In genomic region chr17:80649672-80650338, GRCh38 we compare ENCODE assay signal across 8 cellular contexts.
DNase-seq lines count a peak whose midpoint lies in the region; ATAC-seq lines count a peak whose summit lies in the region.

No MANE protein-coding gene starts in this region.

- DNase-seq in AG08396 (ENCODE audit: low spot score) = peak; percentile 71
- peak; percentile 38 for DNase-seq in GOT3 (lab: John Stamatoyannopoulos, UW)
- DNase-seq in T-cell = peak; percentile 13 to 69 (median 44)
- peak; percentile 87 for DNase-seq in adipocyte (ENCODE audit: low read depth)
- DNase-seq in hippocampal formation (lab: John Stamatoyannopoulos, UW) = peak; percentile 23 to 27
- DNase-seq in stimulated activated CD4-positive, alpha-beta T cell treated with anti-CD3 and anti-CD28 coated beads, Interleukin-1b, Interleukin-23, amount 100 ng/mL, for 4 hours (ENCODE audit: low read depth in 2 of 2) = peak; percentile 65 to 70
- DNase-seq in kidney glomerular epithelial cell (lab: John Stamatoyannopoulos, UW) = no peak
- DNase-seq in immature natural killer cell = no peak

- no peaks in the 10 kb centered on the region for H3K27me3 ChIP-seq in adipocyte (replicated peaks; ENCODE audit: control insufficient read depth, insufficient read depth, low read length)

- no peaks in the 10 kb centered on the region for H3K9me3 ChIP-seq in adipocyte (ENCODE audit: control insufficient read depth, low read length)

- H3K4me3 ChIP-seq in adipocyte (ENCODE audit: low read length) = peak overlapping the region; percentile 37

- ATAC-seq in T-cell (replicated peaks in 1 of 4) = peak; percentile 81 to 96 (median 90)

- no peaks in the 10 kb centered on the region for H3K27me3 Mint-ChIP-seq in T-cell
- H3K27me3 Mint-ChIP-seq in immature natural killer cell (ENCODE audit: low read depth in 3 of 3) = peaks cover 0 to 1% (median 0%) of the 10 kb centered on the region in 3 donors

- H3K4me3 Mint-ChIP-seq in T-cell (peak overlapping the region; percentile 51 to 73 (median 52)), immature natural killer cell (peak overlapping the region in 1 of 5 donors; percentile 31)

- peaks cover 24% of the 10 kb centered on the region for H3K4me1 ChIP-seq in adipocyte (ENCODE audit: control insufficient read depth, insufficient read depth, low read length)

- CTCF ChIA-PET in T-cell (lab: Charles Lee) = interaction anchor here in 1 of 2 donors (0.6 kb wide), 1 partner anchor 33 kb away, joined by 7 read pairs; no protein-coding TSS in a partner anchor

- peak overlapping the region; percentile 11 for H3K9ac ChIP-seq in adipocyte (ENCODE audit: low read length)

- H3K27ac Mint-ChIP-seq in T-cell = peak overlapping the region; percentile 92
- peak overlapping the region in 3 of 6 donors; percentile 35 to 82 (median 68) for H3K27ac Mint-ChIP-seq in immature natural killer cell

- no peaks in the 10 kb centered on the region for H3K36me3 ChIP-seq in adipocyte (ENCODE audit: control insufficient read depth, insufficient read depth, low read length, severe bottlenecking)

- peaks cover 38% of the 10 kb centered on the region for H3K36me3 Mint-ChIP-seq in T-cell
- peaks cover 0 to 8% (median 3%) of the 10 kb centered on the region in 3 donors for H3K36me3 Mint-ChIP-seq in immature natural killer cell

- H3K9me3 Mint-ChIP-seq in T-cell = no peaks in the 10 kb centered on the region
- no peaks in the 10 kb centered on the region for H3K9me3 Mint-ChIP-seq in immature natural killer cell

- H3K4me1 Mint-ChIP-seq in T-cell (peaks cover 77 to 78% (median 78%) of the 10 kb centered on the region in 3 donors), immature natural killer cell (peaks cover 29 to 51% of the 10 kb centered on the region in 2 donors)

- POLR2A ChIA-PET in T-cell (lab: Charles Lee) = no interaction called here

Comparison
In these comparisons a context has a peak if more than half of its experiments do, and no peak if none do; other contexts are left out.
1. DNase-seq: peak in AG08396 (single experiment), GOT3 (single experiment), T-cell (34 of 34), adipocyte (single experiment), hippocampal formation (2 of 2) and stimulated activated CD4-positive, alpha-beta T cell treated with anti-CD3 and anti-CD28 coated beads, Interleukin-1b, Interleukin-23, amount 100 ng/mL, for 4 hours (2 of 2); none in kidney glomerular epithelial cell (single experiment) and immature natural killer cell (0 of 3).